ENCODE assay signal across 26 cellular contexts in the genomic region with DNA sequence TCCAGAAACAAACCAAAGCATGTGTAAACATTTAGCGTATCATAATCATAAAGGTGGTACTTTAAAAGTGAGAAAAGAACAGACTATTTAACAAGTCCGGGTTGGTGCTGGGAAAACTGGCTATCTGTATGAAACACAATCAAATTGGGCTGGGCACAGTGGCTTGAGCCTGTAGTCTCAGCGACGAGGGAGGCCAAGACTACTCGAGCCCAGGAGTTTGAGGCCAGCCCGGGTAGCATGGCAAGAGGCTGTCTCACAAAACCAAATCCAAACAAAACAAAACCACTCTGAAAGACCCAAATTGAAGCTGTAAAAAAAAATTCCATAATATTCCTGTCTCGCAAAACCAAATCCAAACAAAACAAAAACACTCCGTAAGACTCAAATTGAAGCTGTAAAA.
"Had no signal": no experiment of that assay in that cellular context is flagged by ENCODE, and none has a peak within 500 bp of the region (broad histone marks: within the 10 kb centered on the region; RNA-seq: fewer than 3 reads in every experiment).

No MANE protein-coding gene starts in this region.

- H3K4me3 ChIP-seq: left lung, lung, neural progenitor cell, ovary, prostate gland, skin epidermis, suprapubic skin, transverse colon, upper lobe of left lung had no signal

- ATAC-seq: left colon; left lung; natural killer cell; right cardiac atrium; sciatic nerve; stimulated activated naive B cell treated with anti-CD40 and anti-IgM and Interleukin-4, amounts not matched to agents 10 μg/mL and 1 μg/mL and 100 μg/mL, for 72 hours had no signal

- H3K4me2 ChIP-seq: neural progenitor cell had no signal

- H3K9me3 ChIP-seq: left lung, neutrophil, ovary, prostate gland, suprapubic skin, transverse colon, upper lobe of left lung had no signal

- H3K36me3 ChIP-seq: neural progenitor cell, ovary had no signal

- H2AFZ ChIP-seq: neural progenitor cell had no signal

- H3K27ac ChIP-seq: left lung, neural progenitor cell, neutrophil, ovary, prostate gland, skin epidermis, suprapubic skin, upper lobe of left lung had no signal

- DNase-seq: head of caudate nucleus; hypothalamus; immature natural killer cell; kidney; left colon; mesendoderm; naive B cell; natural killer cell; nephron progenitor cell; occipital lobe; ovary; retina; right cardiac atrium; stimulated activated CD4-positive, alpha-beta T cell treated with anti-CD3 and anti-CD28 coated beads, Interleukin-4, amount 100 ng/mL, for 4 hours; stimulated activated CD8-positive, alpha-beta memory T cell treated with anti-CD3 and anti-CD28 coated beads, Interleukin-4, amount 100 ng/mL, for 48 hours; stimulated activated naive B cell treated with anti-CD40 and anti-IgM and Interleukin-4, amounts not matched to agents 10 μg/mL and 1 μg/mL and 100 μg/mL, for 72 hours; transverse colon; upper lobe of left lung had no signal

- H3K4me1 ChIP-seq: neural progenitor cell, prostate gland had no signal

- H3K27me3 ChIP-seq: left lung, neutrophil, ovary, suprapubic skin, transverse colon, upper lobe of left lung had no signal
